In the genomic region with DNA sequence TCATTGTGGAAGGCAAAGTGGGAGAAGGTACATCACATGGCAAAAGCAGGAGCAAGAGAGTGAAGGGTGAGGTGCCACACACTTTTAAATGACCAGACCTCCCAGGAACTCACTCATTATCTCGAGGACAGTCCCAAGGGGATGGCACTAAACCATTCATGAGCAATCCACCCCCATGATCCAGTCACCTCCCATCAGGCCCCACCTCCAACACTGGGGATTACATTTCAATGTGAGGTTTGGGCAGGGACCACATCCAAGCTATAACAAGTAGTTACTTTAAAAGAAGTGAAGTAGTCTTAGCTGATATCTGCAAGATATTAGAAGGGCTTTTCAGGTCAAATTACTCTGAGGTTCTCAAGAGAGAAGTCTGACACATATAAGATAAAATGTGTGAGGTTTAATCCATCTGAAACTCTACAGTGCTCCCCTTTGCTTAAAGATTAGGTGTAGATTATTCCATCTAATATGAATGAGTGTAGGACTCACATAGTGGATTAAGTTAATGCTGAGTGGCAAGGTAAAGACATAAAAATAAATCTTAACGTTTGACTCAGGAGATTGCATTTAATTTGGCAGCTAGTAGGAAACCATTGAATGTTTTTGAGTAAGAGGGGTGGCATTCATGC, we compare ENCODE assay signal across 20 cellular contexts.
A peak's percentile ranks its signal among the peaks of the same experiment; 100 is the strongest.
DNase-seq lines count a peak whose midpoint lies in the region; ATAC-seq, FAIRE-seq and TF ChIP-seq lines count a peak whose summit lies in the region.
"Had no signal": no experiment of that assay in that cellular context is flagged by ENCODE, and none has a peak within 500 bp of the region (broad histone marks: within the 10 kb centered on the region; RNA-seq: fewer than 3 reads in every experiment).

No MANE protein-coding gene starts in this region.

- DNase-seq in D721Med (ENCODE audit: insufficient read length, low spot score): no peak
- peak; percentile 12 for DNase-seq in NCI-H82 treated with DMSO at 0.1 percent for 48 hours (lab: John Stamatoyannopoulos, UW; ENCODE audit: unreplicated experiment)
- no peak for DNase-seq in trophoblast cell
- DNase-seq in left ventricle myocardium inferior: no peak
- no peak for DNase-seq in activated CD8-positive, alpha-beta memory T cell treated with anti-CD3 and anti-CD28 coated beads, Interleukin-2, amount 50 U/mL, for 48 hours
- DNase-seq in Karpas-422: no peak
- DNase-seq: activated naive CD4-positive, alpha-beta T cell treated with anti-CD3 and anti-CD28 coated beads, Interleukin-2, amount 10 ng/mL, durations not matched to agents 7 days and 5 days; activated T-cell treated with anti-CD3 and anti-CD28 coated beads, Interleukin-2, amount 50 U/mL, for 72 hours; anterior cingulate cortex; DMS 273 treated with DMSO at 0.1 percent for 48 hours; GDM1; glutamatergic neuron; HFFc6; NCI-H1694 treated with DMSO at 0.1 percent for 48 hours; NCI-H446 treated with DMSO at 0.1 percent for 48 hours; stimulated activated CD4-positive, alpha-beta T cell treated with anti-CD3 and anti-CD28 coated beads, Interleukin-4, amount 100 ng/mL, for 4 hours had no signal

- H4K91ac ChIP-seq in trophoblast cell (ENCODE audit: low read depth, low read length): peak overlapping the region; percentile 2

- no peak overlapping the region for H2BK12ac ChIP-seq in trophoblast cell (ENCODE audit: low read length)

- H3K79me2 ChIP-seq in trophoblast cell (ENCODE audit: control insufficient read depth, insufficient read depth, low read length, poor library complexity): no peaks in the 10 kb centered on the region
- no peaks in the 10 kb centered on the region for H3K79me2 ChIP-seq in Karpas-422 (ENCODE audit: low read length)

- ATAC-seq in esophagus mucosa (peak; percentile 81), GM18907 (IDR thresholded peaks at IDR 0.05; ENCODE audit: unreplicated experiment) (no peak)
- ATAC-seq: activated T-cell treated with anti-CD3 and anti-CD28 coated beads, Interleukin-2, amount 50 U/mL, for 72 hours; left lobe of liver had no signal

- no peak overlapping the region for H3K14ac ChIP-seq in trophoblast cell (ENCODE audit: low read length)

- no peak overlapping the region for H4K12ac ChIP-seq in trophoblast cell (ENCODE audit: low read depth, low read length)

- H2AK5ac ChIP-seq in trophoblast cell (ENCODE audit: low read length): no peak overlapping the region

- H2BK5ac ChIP-seq in trophoblast cell (ENCODE audit: low read depth, low read length, poor library complexity): no peak overlapping the region

- no peaks in the 10 kb centered on the region for H3K27me3 ChIP-seq in trophoblast cell (ENCODE audit: insufficient read depth, low read length)
- H3K27me3 ChIP-seq in left ventricle myocardium inferior (ENCODE audit: low read depth): no peaks in the 10 kb centered on the region
- no peaks in the 10 kb centered on the region for H3K27me3 ChIP-seq in Karpas-422 (ENCODE audit: low read length)
- H3K27me3 ChIP-seq: esophagus muscularis mucosa had no signal

- H3K27ac ChIP-seq in trophoblast cell (ENCODE audit: low read depth, low read length) (no peak overlapping the region), left ventricle myocardium inferior (replicated peaks) (no peak overlapping the region), Karpas-422 (ENCODE audit: low read length) (no peak overlapping the region)
- H3K27ac ChIP-seq: esophagus muscularis mucosa had no signal

- H2AFZ ChIP-seq in trophoblast cell (ENCODE audit: insufficient read depth, low read length, poor library complexity) (no peak overlapping the region), Karpas-422 (ENCODE audit: low read length) (no peak overlapping the region)

- H3K9me3 ChIP-seq in trophoblast cell (ENCODE audit: insufficient read depth, low read depth, low read length) (no peaks in the 10 kb centered on the region), left ventricle myocardium inferior (replicated peaks) (no peaks in the 10 kb centered on the region), Karpas-422 (ENCODE audit: low read length) (no peaks in the 10 kb centered on the region)
- H3K9me3 ChIP-seq: esophagus muscularis mucosa had no signal

- intact Hi-C loops in left ventricle myocardium inferior (cut with micrococcal nuclease): loop anchor here (10.0 kb wide), 1 partner anchor 86 kb away; no protein-coding TSS in a partner anchor

- no peak overlapping the region for H3K23ac ChIP-seq in trophoblast cell (ENCODE audit: low read length)

- H4K8ac ChIP-seq in trophoblast cell (ENCODE audit: low read depth, low read length): no peak overlapping the region

- peak; percentile 51 for FAIRE-seq in D721Med (lab: Jason Lieb, UNC)

- H4K20me1 ChIP-seq in Karpas-422 (ENCODE audit: insufficient read depth, low read depth, low read length): no peaks in the 10 kb centered on the region

- no peaks in the 10 kb centered on the region for H3K9me2 ChIP-seq in Karpas-422 (replicated peaks; ENCODE audit: insufficient read depth, low read length)

- no peak overlapping the region for H2BK120ac ChIP-seq in trophoblast cell (ENCODE audit: insufficient read depth, low read length, poor library complexity)

- TF ChIP-seq CTCF in D721Med (IDR thresholded peaks at IDR 0.05; ENCODE audit: insufficient read depth, missing control alignments): no peak
- no peak for TF ChIP-seq CTCF in left ventricle myocardium inferior (IDR thresholded peaks at IDR 0.05; ENCODE audit: borderline replicate concordance)

- H3K18ac ChIP-seq in trophoblast cell (ENCODE audit: low read length): no peak overlapping the region

- H3K9ac ChIP-seq in trophoblast cell (ENCODE audit: low read length): no peak overlapping the region
- H3K9ac ChIP-seq in Karpas-422 (ENCODE audit: low read length): no peak overlapping the region

- no CpG with 5 or more reads among the region's 2 CpGs for WGBS in trophoblast cell (ENCODE audit: extremely low coverage, insufficient coverage, insufficient read length)

- H3K79me1 ChIP-seq in trophoblast cell (ENCODE audit: low read length): peaks cover 5% of the 10 kb centered on the region

- H3K4me2 ChIP-seq in trophoblast cell (ENCODE audit: low read length) (no peak overlapping the region), Karpas-422 (ENCODE audit: low read depth, low read length, poor library complexity, severe bottlenecking) (no peak overlapping the region)

- no peak overlapping the region for H3K4ac ChIP-seq in trophoblast cell (ENCODE audit: low read depth, low read length)

- no peaks in the 10 kb centered on the region for H3K36me3 ChIP-seq in trophoblast cell (ENCODE audit: control insufficient read depth in 1 of 2, insufficient read depth in 2 of 2, low read length in 2 of 2)
- H3K36me3 ChIP-seq in left ventricle myocardium inferior: no peaks in the 10 kb centered on the region
- no peaks in the 10 kb centered on the region for H3K36me3 ChIP-seq in Karpas-422 (ENCODE audit: insufficient read depth, low read length)
- H3K36me3 ChIP-seq: esophagus muscularis mucosa had no signal

- H3K4me1 ChIP-seq in trophoblast cell (ENCODE audit: control insufficient read depth in 1 of 2, insufficient read depth in 2 of 2, low read length in 2 of 2): peaks cover 4 to 5% of the 10 kb centered on the region in 2 experiments
- peaks cover 5% of the 10 kb centered on the region for H3K4me1 ChIP-seq in left ventricle myocardium inferior
- H3K4me1 ChIP-seq in Karpas-422 (ENCODE audit: low read length): no peaks in the 10 kb centered on the region

- H3K4me3 ChIP-seq in trophoblast cell (ENCODE audit: low read depth, low read length) (no peak overlapping the region), left ventricle myocardium inferior (no peak overlapping the region), Karpas-422 (ENCODE audit: low read length) (no peak overlapping the region)
- H3K4me3 ChIP-seq: esophagus muscularis mucosa had no signal
